10 cellular contexts compared by ENCODE assay signal in genomic region chr11:103659138-103659734, GRCh38.
A peak's percentile ranks its signal among the peaks of the same experiment; 100 is the strongest.
DNase-seq lines count a peak whose midpoint lies in the region; ATAC-seq and TF ChIP-seq lines count a peak whose summit lies in the region.
"Had no signal": no experiment of that assay in that cellular context is flagged by ENCODE, and none has a peak within 500 bp of the region (broad histone marks: within the 10 kb centered on the region; RNA-seq: fewer than 3 reads in every experiment).

No MANE protein-coding gene starts in this region.

- TF ChIP-seq CTCF in Calu3 (IDR thresholded peaks at IDR 0.05; ENCODE audit: unreplicated experiment) (no peak), psoas muscle (IDR thresholded peaks at IDR 0.05) (no peak)

- no peak overlapping the region for H3K27ac Mint-ChIP-seq in Calu3 (ENCODE audit: unreplicated experiment)
- H3K27ac Mint-ChIP-seq: T-cell had no signal

- H3K4me3 Mint-ChIP-seq in Calu3 (ENCODE audit: low read depth, unreplicated experiment): no peak overlapping the region
- H3K4me3 Mint-ChIP-seq: T-cell had no signal

- 48 to 49% (median 49%) methylated on average over 2 of the region's 2 CpGs for WGBS in psoas muscle, 3 donors

- no peaks in the 10 kb centered on the region for H3K27me3 ChIP-seq in psoas muscle (ENCODE audit: insufficient read depth in 3 of 3, low read length in 2 of 3)

- no peaks in the 10 kb centered on the region for H3K4me1 Mint-ChIP-seq in Calu3 (ENCODE audit: low read depth, unreplicated experiment)

- intact Hi-C loops in Calu3 (cut with micrococcal nuclease; ENCODE audit: unreplicated experiment): no loop called here
- intact Hi-C loops in psoas muscle (cut with DNase I): no loop called here

- no peaks in the 10 kb centered on the region for H3K9me3 Mint-ChIP-seq in Calu3 (ENCODE audit: low read depth, unreplicated experiment)
- H3K9me3 Mint-ChIP-seq: T-cell had no signal

- H3K4me1 ChIP-seq in psoas muscle: no peaks in the 10 kb centered on the region

- H3K27me3 Mint-ChIP-seq in Calu3 (ENCODE audit: unreplicated experiment): no peaks in the 10 kb centered on the region
- H3K27me3 Mint-ChIP-seq: T-cell had no signal

- ATAC-seq in HG02981 (IDR thresholded peaks at IDR 0.05; ENCODE audit: unreplicated experiment) (no peak), psoas muscle (no peak)
- ATAC-seq: T-cell had no signal

- DNase-seq in Calu3 (peak; percentile 6), HT-29 (ENCODE audit: low spot score) (peak; percentile 62), SW 1271 (lab: John Stamatoyannopoulos, UW) (peak; percentile 14 to 60), kidney tubule cell (ENCODE audit: low spot score) (peak; percentile 50), activated gamma-delta T cell (lab: John Stamatoyannopoulos, UW) (no peak), dedifferentiated amniotic fluid mesenchymal stem cell (ENCODE audit: extremely low spot score) (no peak), psoas muscle (no peak)
- DNase-seq: T-cell had no signal

- no peak overlapping the region for H3K4me3 ChIP-seq in psoas muscle
- H3K4me3 ChIP-seq: thoracic aorta had no signal

- H3K27ac ChIP-seq in psoas muscle: no peak overlapping the region
- H3K27ac ChIP-seq: thoracic aorta had no signal

- no peaks in the 10 kb centered on the region for H3K9me3 ChIP-seq in psoas muscle
- H3K9me3 ChIP-seq: thoracic aorta had no signal

- no TSS peak for BruUV-seq in Calu3 (replicated peaks; lab: Mats Ljungman, UMichigan)

- CTCF ChIA-PET in Calu3 (lab: Charles Lee): no interaction called here

- no peaks in the 10 kb centered on the region for H3K36me3 Mint-ChIP-seq in Calu3 (ENCODE audit: insufficient read depth, unreplicated experiment)
- H3K36me3 Mint-ChIP-seq: T-cell had no signal

- H3K36me3 ChIP-seq in psoas muscle (ENCODE audit: insufficient read depth in 1 of 2, low read depth in 1 of 2): no peaks in the 10 kb centered on the region
- H3K36me3 ChIP-seq: thoracic aorta had no signal

Comparison
In these comparisons a context has a peak if more than half of its experiments do, and no peak if none do; other contexts are left out.
1. DNase-seq: peak in Calu3 (single experiment), HT-29 (single experiment), SW 1271 (2 of 2) and kidney tubule cell (single experiment); none in activated gamma-delta T cell (single experiment), dedifferentiated amniotic fluid mesenchymal stem cell (single experiment) and psoas muscle (0 of 2).